1 cellular context compared by ENCODE assay signal in genomic region chr22:24435861-24436351, GRCh38.
TF ChIP-seq lines count a peak whose summit lies in the region.

No MANE protein-coding gene starts in this region.

TF ChIP-seq in H1, 55 proteins besides CTCF, POLR2A, EP300 and RAD21:
- no peak for TF ChIP-seq CHD2 (IDR thresholded peaks at IDR 0.05; ENCODE audit: low read length)
- TF ChIP-seq TEAD4 (IDR thresholded peaks at IDR 0.05; ENCODE audit: low read depth, low read length) = no peak
- no peak for TF ChIP-seq HDAC6 (IDR thresholded peaks at IDR 0.05; ENCODE audit: low read depth, low read length)
TF ChIP-seq in H1: peak in this region for 0.
